In the genomic region with DNA sequence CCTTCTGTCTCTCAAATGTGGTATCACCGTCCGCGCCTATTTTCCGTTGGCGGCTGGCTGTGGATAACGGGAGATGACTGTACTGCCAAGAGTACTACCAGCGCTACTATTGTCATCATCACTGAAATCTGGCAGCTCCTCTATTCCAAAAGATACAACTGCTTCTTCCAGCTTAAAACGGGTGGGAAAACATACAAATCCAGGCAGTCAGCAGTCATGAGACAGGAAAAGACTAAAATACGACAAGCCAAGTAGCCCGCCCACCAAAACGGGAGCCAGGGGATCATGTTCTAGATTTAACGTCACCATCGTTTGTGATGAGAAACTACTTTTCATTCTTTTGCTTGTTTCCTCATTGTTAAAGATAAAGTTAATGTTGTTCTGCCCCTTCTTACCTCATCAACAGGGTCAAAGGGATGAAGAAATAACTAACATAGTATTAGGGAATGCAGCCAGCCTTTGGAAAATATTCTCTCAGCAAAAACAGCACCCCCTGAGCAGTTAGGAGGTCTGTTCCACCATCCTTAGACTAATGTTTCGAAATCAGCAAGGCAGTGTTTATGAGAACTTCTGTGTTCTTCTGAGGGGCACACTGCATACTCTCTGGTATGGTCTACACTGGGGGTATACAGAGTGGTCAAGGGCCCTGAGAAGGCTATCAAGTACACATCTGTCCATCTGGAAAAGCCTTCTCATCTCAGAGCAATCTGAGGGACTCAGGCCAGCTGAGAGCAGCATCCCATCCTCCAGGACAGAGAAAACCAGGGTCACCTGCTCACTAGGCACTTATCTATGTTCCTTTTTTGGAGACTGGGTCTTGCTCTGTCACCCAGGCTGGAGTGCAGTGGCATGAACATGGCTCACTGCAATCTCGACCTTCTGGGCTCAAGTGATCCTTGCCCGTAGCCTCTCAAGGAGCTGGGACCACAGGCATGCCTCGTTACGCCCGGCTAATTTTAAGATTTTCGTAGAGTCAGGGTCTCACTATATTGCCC, we compare ENCODE assay signal across 11 cellular contexts. TPM values are rescaled to one million over a fixed set of nuclear protein-coding genes. Genes with fewer than 3 reads are reported as not detected.
A peak's percentile ranks its signal among the peaks of the same experiment; 100 is the strongest.
DNase-seq lines count a peak whose midpoint lies in the region; ATAC-seq and TF ChIP-seq lines count a peak whose summit lies in the region.
"Had no signal": no experiment of that assay in that cellular context is flagged by ENCODE, and none has a peak within 500 bp of the region (broad histone marks: within the 10 kb centered on the region; RNA-seq: fewer than 3 reads in every experiment).

No MANE protein-coding gene starts in this region.

- H3K4me1 ChIP-seq in right cardiac atrium (ENCODE audit: control insufficient read depth, insufficient read depth, low read length): peaks cover 15% of the 10 kb centered on the region
- H3K4me1 ChIP-seq in rectal smooth muscle tissue (ENCODE audit: control insufficient read depth, insufficient read depth, low read length): peaks cover 6% of the 10 kb centered on the region
- H3K4me1 ChIP-seq in MM.1S (ENCODE audit: low read length): no peaks in the 10 kb centered on the region

- peak overlapping the region in 4 of 5 experiments; percentile 16 to 29 (median 18) for H3K27ac Mint-ChIP-seq in brain
- H3K27ac Mint-ChIP-seq in glutamatergic neuron (ENCODE audit: unreplicated experiment): no peak overlapping the region
- no peak overlapping the region for H3K27ac Mint-ChIP-seq in activated T-cell treated with anti-CD3 and anti-CD28 coated beads, Interleukin-2, amount 50 U/mL, for 72 hours
- H3K27ac Mint-ChIP-seq: activated CD4-positive, alpha-beta T cell treated with anti-CD3 and anti-CD28 coated beads, Interleukin-2, amount 10 ng/mL, durations not matched to agents 7 days and 5 days had no signal

- ATAC-seq in right cardiac atrium (peak; percentile 88 to 93), HG03469 (IDR thresholded peaks at IDR 0.05; ENCODE audit: unreplicated experiment) (no peak)
- ATAC-seq in activated T-cell treated with anti-CD3 and anti-CD28 coated beads, Interleukin-2, amount 50 U/mL, for 72 hours (replicated peaks in 1 of 2): no peak

- 35% methylated on average over 20 of the region's 20 CpGs for WGBS in right cardiac atrium

- peak; percentile 81 for DNase-seq in AG20443 (ENCODE audit: low spot score)
- DNase-seq in right cardiac atrium: peak; percentile 87 to 95 (median 89)
- DNase-seq in glutamatergic neuron: no peak
- DNase-seq in activated T-cell treated with anti-CD3 and anti-CD28 coated beads, Interleukin-2, amount 50 U/mL, for 72 hours: no peak
- no peak for DNase-seq in MM.1S
- DNase-seq: activated CD4-positive, alpha-beta T cell treated with anti-CD3 and anti-CD28 coated beads, Interleukin-2, amount 10 ng/mL, durations not matched to agents 7 days and 5 days; NCI-H1417; RPMI8226 had no signal

- H3K9me3 Mint-ChIP-seq in brain: peaks cover 0 to 10% (median 3%) of the 10 kb centered on the region in 5 experiments
- H3K9me3 Mint-ChIP-seq in glutamatergic neuron (ENCODE audit: unreplicated experiment): peaks cover 6% of the 10 kb centered on the region
- no peaks in the 10 kb centered on the region for H3K9me3 Mint-ChIP-seq in activated T-cell treated with anti-CD3 and anti-CD28 coated beads, Interleukin-2, amount 50 U/mL, for 72 hours
- H3K9me3 Mint-ChIP-seq: activated CD4-positive, alpha-beta T cell treated with anti-CD3 and anti-CD28 coated beads, Interleukin-2, amount 10 ng/mL, durations not matched to agents 7 days and 5 days had no signal

- H3K4me1 Mint-ChIP-seq in brain (peaks cover 46% of the 10 kb centered on the region), glutamatergic neuron (ENCODE audit: low read depth, unreplicated experiment) (no peaks in the 10 kb centered on the region)
- H3K4me1 Mint-ChIP-seq in activated T-cell treated with anti-CD3 and anti-CD28 coated beads, Interleukin-2, amount 50 U/mL, for 72 hours (ENCODE audit: low read depth): peaks cover 31% of the 10 kb centered on the region

- peaks cover 14% of the 10 kb centered on the region; the same call in 1 of the 2 replicates for H3K79me2 ChIP-seq in MM.1S (ENCODE audit: low read length)

- no peaks in the 10 kb centered on the region for H4K20me1 ChIP-seq in MM.1S (ENCODE audit: insufficient read depth, low read length)

- H3K4me2 ChIP-seq in MM.1S (ENCODE audit: low read depth, low read length): no peak overlapping the region

- H3K9me2 ChIP-seq in MM.1S (replicated peaks; ENCODE audit: insufficient read depth, low read length): no peaks in the 10 kb centered on the region

- H3K4me3 Mint-ChIP-seq in brain: no peak overlapping the region
- H3K4me3 Mint-ChIP-seq in glutamatergic neuron (ENCODE audit: unreplicated experiment): no peak overlapping the region
- H3K4me3 Mint-ChIP-seq in activated T-cell treated with anti-CD3 and anti-CD28 coated beads, Interleukin-2, amount 50 U/mL, for 72 hours: no peak overlapping the region
- H3K4me3 Mint-ChIP-seq: activated CD4-positive, alpha-beta T cell treated with anti-CD3 and anti-CD28 coated beads, Interleukin-2, amount 10 ng/mL, durations not matched to agents 7 days and 5 days had no signal

- no peaks in the 10 kb centered on the region for H3K9me3 ChIP-seq in right cardiac atrium (ENCODE audit: control insufficient read depth, low read length)
- H3K9me3 ChIP-seq in MM.1S (replicated peaks; ENCODE audit: insufficient read depth, low read length): no peaks in the 10 kb centered on the region

- intact Hi-C loops in right cardiac atrium (cut with DNase I): no loop called here

- H3K36me3 Mint-ChIP-seq in brain: peaks cover 78% of the 10 kb centered on the region
- peaks cover 22% of the 10 kb centered on the region for H3K36me3 Mint-ChIP-seq in glutamatergic neuron (ENCODE audit: unreplicated experiment)
- H3K36me3 Mint-ChIP-seq in activated T-cell treated with anti-CD3 and anti-CD28 coated beads, Interleukin-2, amount 50 U/mL, for 72 hours (ENCODE audit: insufficient read depth in 2 of 2): peaks cover 6 to 13% of the 10 kb centered on the region in 2 donors

- H3K9ac ChIP-seq in rectal smooth muscle tissue (ENCODE audit: low read length): no peak overlapping the region
- H3K9ac ChIP-seq in MM.1S (ENCODE audit: low read length): no peak overlapping the region

- H3K27me3 Mint-ChIP-seq in brain: peaks cover 2% of the 10 kb centered on the region
- H3K27me3 Mint-ChIP-seq in glutamatergic neuron (ENCODE audit: unreplicated experiment): peaks cover 3% of the 10 kb centered on the region
- H3K27me3 Mint-ChIP-seq in activated T-cell treated with anti-CD3 and anti-CD28 coated beads, Interleukin-2, amount 50 U/mL, for 72 hours (ENCODE audit: low read depth): no peaks in the 10 kb centered on the region
- H3K27me3 Mint-ChIP-seq: activated CD4-positive, alpha-beta T cell treated with anti-CD3 and anti-CD28 coated beads, Interleukin-2, amount 10 ng/mL, durations not matched to agents 7 days and 5 days had no signal

- H3F3A ChIP-seq in MM.1S (ENCODE audit: insufficient read depth, low read length): no peaks in the 10 kb centered on the region

- H3K36me3 ChIP-seq in rectal smooth muscle tissue (ENCODE audit: control insufficient read depth, insufficient read depth, low read length) (peaks cover 7% of the 10 kb centered on the region), MM.1S (replicated peaks; ENCODE audit: insufficient read depth, low read length) (no peaks in the 10 kb centered on the region)

- H3K27ac ChIP-seq in right cardiac atrium (ENCODE audit: low read length) (peak overlapping the region; percentile 79), rectal smooth muscle tissue (ENCODE audit: low read depth, low read length) (peak overlapping the region; percentile 38), MM.1S (ENCODE audit: low read length) (no peak overlapping the region)

- no peak overlapping the region for H2AFZ ChIP-seq in MM.1S (ENCODE audit: low read length)

- no peak for TF ChIP-seq CTCF in brain (conservative IDR thresholded peaks at IDR 0.05)
- TF ChIP-seq CTCF in glutamatergic neuron (IDR thresholded peaks at IDR 0.05; ENCODE audit: partially characterized antibody, unreplicated experiment): no peak
- no peak for TF ChIP-seq CTCF in MM.1S (IDR thresholded peaks at IDR 0.05; ENCODE audit: low read length)

- no peaks in the 10 kb centered on the region for H3K27me3 ChIP-seq in right cardiac atrium (ENCODE audit: control insufficient read depth, insufficient read depth)
- no peaks in the 10 kb centered on the region for H3K27me3 ChIP-seq in rectal smooth muscle tissue (ENCODE audit: control insufficient read depth, insufficient read depth, low read length)
- no peaks in the 10 kb centered on the region for H3K27me3 ChIP-seq in MM.1S (replicated peaks; ENCODE audit: insufficient read depth, low read length)

- no peak overlapping the region for H3K4me3 ChIP-seq in right cardiac atrium (ENCODE audit: low read length)
- H3K4me3 ChIP-seq in rectal smooth muscle tissue (ENCODE audit: low read length): no peak overlapping the region
- no peak overlapping the region for H3K4me3 ChIP-seq in MM.1S (ENCODE audit: low read length)

RNA-seq across cellular contexts. Expression of a gene that starts 47.5 kb away (rescaled TPM):
- 68.0 TPM for polyA plus RNA-seq in brain (ENCODE audit: insufficient read depth, low read depth, low replicate concordance)
- 10 to 100 TPM; 60.8 to 68.1 (median 64.4) TPM for total RNA-seq in right cardiac atrium
- polyA plus RNA-seq in right cardiac atrium: 32.8 TPM
- 66.2 TPM for total RNA-seq in glutamatergic neuron (ENCODE audit: unreplicated experiment)
- total RNA-seq in activated T-cell treated with anti-CD3 and anti-CD28 coated beads, Interleukin-2, amount 50 U/mL, for 72 hours: 10 to 100 TPM; 37.0 to 46.6 TPM

Comparison
In these comparisons a context has a peak if more than half of its experiments do, and no peak if none do; other contexts are left out.
1. DNase-seq: peak in AG20443 (single experiment) and right cardiac atrium (3 of 3); none in glutamatergic neuron (single experiment), activated T-cell treated with anti-CD3 and anti-CD28 coated beads, Interleukin-2, amount 50 U/mL, for 72 hours (0 of 2) and MM.1S (single experiment).
2. H3K27ac Mint-ChIP-seq: peak in brain (4 of 5); none in glutamatergic neuron (single experiment) and activated T-cell treated with anti-CD3 and anti-CD28 coated beads, Interleukin-2, amount 50 U/mL, for 72 hours (single experiment).
3. ATAC-seq: peak in right cardiac atrium (2 of 2); none in HG03469 (single experiment) and activated T-cell treated with anti-CD3 and anti-CD28 coated beads, Interleukin-2, amount 50 U/mL, for 72 hours (0 of 2).